In genomic region chr11:116225236-116225635, GRCh38 we compare ENCODE assay signal across 13 cellular contexts.
DNase-seq lines count a peak whose midpoint lies in the region; ATAC-seq and TF ChIP-seq lines count a peak whose summit lies in the region.
"Had no signal": no experiment of that assay in that cellular context is flagged by ENCODE, and none has a peak within 500 bp of the region (broad histone marks: within the 10 kb centered on the region; RNA-seq: fewer than 3 reads in every experiment).

No MANE protein-coding gene starts in this region.

- H3K9me3 ChIP-seq in endodermal cell (ENCODE audit: control insufficient read depth, low read length), result no peaks in the 10 kb centered on the region
- H3K9me3 ChIP-seq: BLaER1, SJCRH30 had no signal

- H3K27me3 Mint-ChIP-seq in endodermal cell (ENCODE audit: insufficient read depth), result no peaks in the 10 kb centered on the region

- H3K4me3 Mint-ChIP-seq in endodermal cell, result no peak overlapping the region
- H3K4me3 Mint-ChIP-seq: CD8-positive, alpha-beta memory T cell; H9 had no signal

- no peaks in the 10 kb centered on the region for H3K9me3 Mint-ChIP-seq in endodermal cell
- H3K9me3 Mint-ChIP-seq: CD8-positive, alpha-beta memory T cell; H9 had no signal

- WGBS in endodermal cell (ENCODE audit: insufficient coverage in 1 of 2, insufficient read length in 1 of 2), 2 experiments, result 69 to 85% methylated on average over 3 to 6 of the region's 6 CpGs

- H3K27ac Mint-ChIP-seq in endodermal cell, result no peak overlapping the region
- H3K27ac Mint-ChIP-seq: CD8-positive, alpha-beta memory T cell; H9 had no signal

- no peak overlapping the region for H3K9ac ChIP-seq in endodermal cell (ENCODE audit: extremely low read depth, low read length, poor library complexity, severe bottlenecking)
- H3K9ac ChIP-seq: BLaER1 had no signal

- H3K36me3 Mint-ChIP-seq in endodermal cell (ENCODE audit: low read depth), result no peaks in the 10 kb centered on the region
- H3K36me3 Mint-ChIP-seq: CD8-positive, alpha-beta memory T cell had no signal

- DNase-seq in Daoy (ENCODE audit: low read depth), result peak; percentile 18
- DNase-seq in NCI-H524 treated with DMSO at 0.1 percent for 48 hours (lab: John Stamatoyannopoulos, UW), result peak; percentile 76
- peak; percentile 62 for DNase-seq in endodermal cell
- DNase-seq in posterior vena cava (ENCODE audit: low spot score), result peak; percentile 62
- DNase-seq: CD8-positive, alpha-beta memory T cell; H9; NCI-H2029; RPMI8226; SJCRH30 had no signal

- no peaks in the 10 kb centered on the region for H3K4me1 ChIP-seq in endodermal cell (ENCODE audit: control insufficient read depth, insufficient read depth, low read length)
- H3K4me1 ChIP-seq: SJCRH30 had no signal

- no peak overlapping the region for H3K27ac ChIP-seq in endodermal cell (ENCODE audit: low read depth, low read length)
- H3K27ac ChIP-seq: BLaER1, SJCRH30 had no signal

- peaks cover 6% of the 10 kb centered on the region for H3K4me1 Mint-ChIP-seq in endodermal cell
- H3K4me1 Mint-ChIP-seq: CD8-positive, alpha-beta memory T cell had no signal

- ATAC-seq in HG02763 (IDR thresholded peaks at IDR 0.05; ENCODE audit: unreplicated experiment) (no peak), GM21576 (IDR thresholded peaks at IDR 0.05; ENCODE audit: unreplicated experiment) (no peak), GM18867 (IDR thresholded peaks at IDR 0.05; ENCODE audit: unreplicated experiment) (no peak)

- TF ChIP-seq CTCF in endodermal cell (conservative IDR thresholded peaks at IDR 0.05), result no peak

- intact Hi-C loops in posterior vena cava (cut with DNase I), result no loop called here

- no peaks in the 10 kb centered on the region for H3K36me3 ChIP-seq in endodermal cell (ENCODE audit: control insufficient read depth, insufficient read depth, low read length)
- H3K36me3 ChIP-seq: BLaER1, SJCRH30 had no signal

- no peak overlapping the region for H3K4me3 ChIP-seq in endodermal cell (ENCODE audit: low read length)
- H3K4me3 ChIP-seq: BLaER1, SJCRH30 had no signal

- H3K27me3 ChIP-seq in endodermal cell (ENCODE audit: control insufficient read depth, insufficient read depth, low read length, poor library complexity, severe bottlenecking), result no peaks in the 10 kb centered on the region
- H3K27me3 ChIP-seq: BLaER1, SJCRH30 had no signal

Comparison
In these comparisons a context has a peak if more than half of its experiments do, and no peak if none do; other contexts are left out.
1. DNase-seq: peak in every context shown above with its lines; median percentile 76 in NCI-H524 treated with DMSO at 0.1 percent for 48 hours; 62 in endodermal cell; 62 in posterior vena cava; 18 in Daoy.